ENCODE assay signal across 1 cellular context in the genomic region with DNA sequence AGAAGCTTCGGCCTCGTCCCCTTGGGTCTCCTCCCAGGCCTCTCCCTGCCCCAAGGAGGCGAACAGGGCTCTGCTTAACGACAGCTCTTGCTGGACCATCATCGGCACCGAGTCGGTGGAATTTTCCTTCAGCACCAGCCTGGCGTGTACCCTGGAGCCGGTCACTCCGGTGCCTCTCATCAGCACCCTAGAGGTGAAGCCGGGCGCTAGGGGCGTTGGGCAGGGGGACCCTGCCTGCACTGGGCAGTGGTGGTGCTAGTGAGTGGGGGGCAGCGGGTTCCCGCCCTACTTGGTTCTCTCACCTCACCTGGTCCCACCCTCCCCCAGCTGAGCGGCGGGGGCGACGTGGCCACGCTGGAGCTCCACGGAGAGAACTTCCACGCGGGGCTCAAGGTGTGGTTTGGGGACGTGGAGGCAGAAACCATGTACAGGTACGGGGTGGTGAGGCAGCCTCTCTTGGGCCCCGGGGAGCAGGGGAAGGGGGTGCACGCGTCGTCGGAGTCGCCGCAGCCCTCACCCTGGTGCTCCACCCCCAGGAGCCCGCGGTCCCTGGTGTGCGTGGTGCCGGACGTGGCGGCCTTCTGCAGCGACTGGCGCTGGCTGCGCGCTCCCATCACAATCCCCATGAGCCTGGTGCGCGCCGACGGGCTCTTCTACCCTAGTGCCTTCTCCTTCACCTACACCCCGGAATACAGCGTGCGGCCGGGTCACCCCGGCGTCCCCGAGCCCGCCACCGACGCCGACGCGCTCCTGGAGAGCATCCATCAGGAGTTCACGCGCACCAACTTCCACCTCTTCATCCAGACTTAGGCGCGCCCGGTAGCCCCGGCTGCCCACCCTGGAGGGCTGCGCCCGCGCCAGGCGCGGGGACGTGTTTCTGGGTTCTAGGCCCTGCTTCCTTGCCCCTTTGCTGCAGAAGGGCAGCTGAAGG.
TF ChIP-seq lines count a peak whose summit lies in the region.

No MANE protein-coding gene starts in this region.

TF ChIP-seq in K562, 482 proteins besides CTCF, POLR2A, EP300 and RAD21:
- TF ChIP-seq SAFB (IDR thresholded peaks at IDR 0.05; ENCODE audit: borderline replicate concordance, low read depth, low read length) (peak; percentile 19; the same call in 1 of the 2 replicates), STAT5B (CRISPR knock-in tag; IDR thresholded peaks at IDR 0.05) (no peak)
TF ChIP-seq in K562: peak in this region for 1.
